In the genomic region with DNA sequence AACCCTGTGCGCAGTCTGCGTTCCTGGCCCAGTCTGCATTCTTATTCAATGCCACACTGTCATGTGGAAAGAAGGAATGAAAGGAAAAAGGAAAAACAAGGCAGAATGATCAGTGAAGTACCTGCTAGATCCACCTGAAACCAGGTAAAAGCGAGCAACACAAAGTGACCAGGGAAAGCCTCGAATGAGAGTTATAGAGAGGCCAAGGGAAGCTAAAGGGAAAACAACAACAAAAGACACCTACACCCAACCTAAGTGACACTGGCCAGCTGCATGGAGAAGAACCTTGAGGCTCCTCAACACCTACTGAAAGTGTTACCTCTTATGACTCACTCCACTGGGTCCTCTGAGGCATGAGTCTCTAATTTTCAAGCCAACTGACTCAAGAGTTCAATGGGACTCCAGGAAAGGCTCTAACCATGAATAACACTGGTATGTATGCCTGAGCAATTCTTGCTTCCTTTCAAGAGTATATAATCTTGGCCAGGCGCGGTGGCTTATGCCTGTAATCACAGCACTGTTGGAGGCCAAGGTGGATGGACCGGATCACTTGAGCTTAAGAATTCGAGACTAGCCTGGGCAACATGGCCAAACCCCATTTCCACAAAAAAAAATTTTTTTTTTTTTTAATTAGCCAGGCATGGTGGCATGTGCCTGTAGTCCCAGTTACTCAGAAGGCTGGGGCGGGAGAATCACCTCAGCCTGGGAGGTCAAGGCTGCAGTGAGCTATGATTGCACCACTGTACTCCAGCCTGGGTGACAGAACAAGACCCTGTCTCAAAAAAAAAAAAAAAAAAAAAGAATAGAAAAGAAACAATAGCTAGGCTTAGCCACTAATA, we compare ENCODE assay signal across 8 cellular contexts. TPM values are rescaled to one million over a fixed set of nuclear protein-coding genes. Genes with fewer than 3 reads are reported as not detected.
DNase-seq lines count a peak whose midpoint lies in the region; ATAC-seq and TF ChIP-seq lines count a peak whose summit lies in the region.

No MANE protein-coding gene starts in this region.

- no peak overlapping the region for H4K5ac ChIP-seq in IMR-90 (ENCODE audit: low read depth, low read length)

- peaks cover 15% of the 10 kb centered on the region for H3K36me3 Mint-ChIP-seq in activated naive CD4-positive, alpha-beta T cell treated with anti-CD3 and anti-CD28 coated beads, Interleukin-2, amount 10 ng/mL, durations not matched to agents 7 days and 5 days

- no peak overlapping the region for H3K27ac Mint-ChIP-seq in activated naive CD4-positive, alpha-beta T cell treated with anti-CD3 and anti-CD28 coated beads, Interleukin-2, amount 10 ng/mL, durations not matched to agents 7 days and 5 days

- H3K56ac ChIP-seq in IMR-90 (ENCODE audit: extremely low read depth, insufficient read depth, low read length), result no peak overlapping the region

- no peaks in the 10 kb centered on the region for H3K9me3 ChIP-seq in IMR-90 (ENCODE audit: control insufficient read depth, insufficient read depth, low read length)

- intact Hi-C loops in IMR-90 (cut with micrococcal nuclease), result no loop called here

- no peak overlapping the region for H3K14ac ChIP-seq in IMR-90 (replicated peaks; ENCODE audit: low read depth, low read length)

- H3K4me3 ChIP-seq in IMR-90 (ENCODE audit: insufficient read depth, low read depth, low read length), result no peak overlapping the region
- H3K4me3 ChIP-seq in fibroblast of mammary gland (ENCODE audit: control insufficient read depth, low read depth, low read length), result no peak overlapping the region

- TF ChIP-seq CTCF in IMR-90 (conservative IDR thresholded peaks at IDR 0.05; ENCODE audit: low read depth, low read length), result no peak
- TF ChIP-seq CTCF in fibroblast of mammary gland (conservative IDR thresholded peaks at IDR 0.05; ENCODE audit: control insufficient read depth, insufficient read depth, low read depth, low read length), result no peak

- ATAC-seq in GM21447 (IDR thresholded peaks at IDR 0.05; ENCODE audit: unreplicated experiment) (peak; percentile 67), IMR-90 (ENCODE audit: low read depth) (peak; percentile 35; the same call in 1 of the 2 replicates)

- no TSS peak for BruUV-seq in IMR-90 (replicated peaks; lab: Mats Ljungman, UMichigan)

- H2AK9ac ChIP-seq in IMR-90 (replicated peaks; ENCODE audit: low read depth, low read length, poor library complexity), result no peak overlapping the region

- no peak overlapping the region for H2AFZ ChIP-seq in IMR-90 (replicated peaks; ENCODE audit: low read length, poor library complexity)

- H3K9ac ChIP-seq in IMR-90 (ENCODE audit: low read depth, low read length), result no peak overlapping the region

- peaks cover 22% of the 10 kb centered on the region for H3K4me1 Mint-ChIP-seq in activated naive CD4-positive, alpha-beta T cell treated with anti-CD3 and anti-CD28 coated beads, Interleukin-2, amount 10 ng/mL, durations not matched to agents 7 days and 5 days

- CTCF ChIA-PET in IMR-90 (lab: Yijun Ruan, JAX), result no interaction called here
- CTCF ChIA-PET in activated naive CD4-positive, alpha-beta T cell treated with anti-CD3 and anti-CD28 coated beads, Interleukin-2, amount 10 ng/mL, durations not matched to agents 7 days and 5 days (lab: Charles Lee), result interaction anchor here (1.8 kb wide), 1 partner anchor 45 kb away, joined by 8 read pairs; no protein-coding TSS in a partner anchor

- in situ Hi-C loops in IMR-90 (cut with MboI; ENCODE audit: low sequenced_read_pairs), result no loop called here

- H3K27me3 Mint-ChIP-seq in activated naive CD4-positive, alpha-beta T cell treated with anti-CD3 and anti-CD28 coated beads, Interleukin-2, amount 10 ng/mL, durations not matched to agents 7 days and 5 days, result no peaks in the 10 kb centered on the region

- no peak overlapping the region for H4K8ac ChIP-seq in IMR-90 (ENCODE audit: low read depth in 2 of 2, low read length in 2 of 2)

- no peak for TF ChIP-seq RAD21 in IMR-90 (IDR thresholded peaks at IDR 0.05; ENCODE audit: low read length)

- dilution Hi-C loops in IMR-90 (cut with HindIII; ENCODE audit: low sequenced_read_pairs, unreplicated experiment), result no loop called here

- no peak overlapping the region for H2BK5ac ChIP-seq in IMR-90 (ENCODE audit: low read depth, low read length, poor library complexity, severe bottlenecking)

- H3K18ac ChIP-seq in IMR-90 (ENCODE audit: low read depth, low read length), result no peak overlapping the region

- H2BK120ac ChIP-seq in IMR-90 (ENCODE audit: low read depth, low read length), result no peak overlapping the region

- H3K4me2 ChIP-seq in IMR-90 (ENCODE audit: low read depth, low read length), result no peak overlapping the region

- H3K23ac ChIP-seq in IMR-90 (ENCODE audit: low read depth, low read length), result no peak overlapping the region

- DNase-seq in ELR (ENCODE audit: low read depth) (peak; percentile 66), IMR-90 (peak; percentile 68), fibroblast of mammary gland (ENCODE audit: low read depth) (peak; percentile 63), caudate nucleus (lab: John Stamatoyannopoulos, UW) (no peak), HuH-7.5 (ENCODE audit: low spot score) (no peak), H4 (ENCODE audit: low spot score) (no peak)
- no peak for DNase-seq in activated naive CD4-positive, alpha-beta T cell treated with anti-CD3 and anti-CD28 coated beads, Interleukin-2, amount 10 ng/mL, durations not matched to agents 7 days and 5 days

- no peaks in the 10 kb centered on the region; the same call in 1 of the 2 replicates for H4K20me1 ChIP-seq in IMR-90 (ENCODE audit: insufficient read depth, low read length)

- WGBS in IMR-90 (ENCODE audit: extremely low coverage in 2 of 2, insufficient read length in 1 of 2), 2 experiments, result no CpG with 5 or more reads among the region's 9 CpGs

- peaks cover 8% of the 10 kb centered on the region for H3K9me1 ChIP-seq in IMR-90 (ENCODE audit: insufficient read depth, low read length)

- H3K4me3 Mint-ChIP-seq in activated naive CD4-positive, alpha-beta T cell treated with anti-CD3 and anti-CD28 coated beads, Interleukin-2, amount 10 ng/mL, durations not matched to agents 7 days and 5 days, result no peak overlapping the region

- H2BK15ac ChIP-seq in IMR-90 (ENCODE audit: low read depth, low read length), result no peak overlapping the region

- H3K9me3 Mint-ChIP-seq in activated naive CD4-positive, alpha-beta T cell treated with anti-CD3 and anti-CD28 coated beads, Interleukin-2, amount 10 ng/mL, durations not matched to agents 7 days and 5 days, result no peaks in the 10 kb centered on the region

- H3K79me1 ChIP-seq in IMR-90 (ENCODE audit: low read depth in 1 of 2, low read length in 2 of 2), result peaks cover 34 to 62% of the 10 kb centered on the region in 2 experiments

- H3K27ac ChIP-seq in IMR-90 (ENCODE audit: insufficient read depth, low read length), result no peak overlapping the region
- H3K27ac ChIP-seq in caudate nucleus (ENCODE audit: low read depth, low read length), result no peak overlapping the region

- no peak overlapping the region for H2BK20ac ChIP-seq in IMR-90 (ENCODE audit: low read depth, low read length)

- peaks cover 4% of the 10 kb centered on the region; the same call in 1 of the 2 replicates for H3K4me1 ChIP-seq in IMR-90 (ENCODE audit: control insufficient read depth, insufficient read depth, low read length)

- no peaks in the 10 kb centered on the region for H3K36me3 ChIP-seq in IMR-90 (ENCODE audit: control insufficient read depth, insufficient read depth, low read length)

- H3K27me3 ChIP-seq in IMR-90 (ENCODE audit: control insufficient read depth, insufficient read depth, low read length), result no peaks in the 10 kb centered on the region

- no peak overlapping the region for H3K4ac ChIP-seq in IMR-90 (ENCODE audit: low read depth, low read length)

- no peak overlapping the region for H4K91ac ChIP-seq in IMR-90 (ENCODE audit: insufficient read depth, low read depth, low read length)

- POLR2A ChIA-PET in IMR-90 (lab: Charles Lee; ENCODE audit: unreplicated experiment), result interaction anchor here (0.6 to 0.8 kb wide), 2 partner anchors 13 to 307 kb away, joined by 5 to 8 read pairs; no protein-coding TSS in a partner anchor

- no peak overlapping the region for H2AK5ac ChIP-seq in IMR-90 (ENCODE audit: low read depth, low read length)

- no peak for TF ChIP-seq POLR2A in IMR-90 (IDR thresholded peaks at IDR 0.05; ENCODE audit: low read depth, low read length)

TF ChIP-seq in IMR-90, 13 proteins besides CTCF, POLR2A, EP300 and RAD21 (continues in another document):
- TF ChIP-seq, protein P1, sequence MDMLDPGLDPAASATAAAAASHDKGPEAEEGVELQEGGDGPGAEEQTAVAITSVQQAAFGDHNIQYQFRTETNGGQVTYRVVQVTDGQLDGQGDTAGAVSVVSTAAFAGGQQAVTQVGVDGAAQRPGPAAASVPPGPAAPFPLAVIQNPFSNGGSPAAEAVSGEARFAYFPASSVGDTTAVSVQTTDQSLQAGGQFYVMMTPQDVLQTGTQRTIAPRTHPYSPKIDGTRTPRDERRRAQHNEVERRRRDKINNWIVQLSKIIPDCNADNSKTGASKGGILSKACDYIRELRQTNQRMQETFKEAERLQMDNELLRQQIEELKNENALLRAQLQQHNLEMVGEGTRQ (IDR thresholded peaks at IDR 0.05; ENCODE audit: low read depth, low read length), result no peak
- TF ChIP-seq NFE2L2 (IDR thresholded peaks at IDR 0.05; ENCODE audit: low read depth, low read length) (no peak), SMC3 (IDR thresholded peaks at IDR 0.05; ENCODE audit: low read depth, low read length) (no peak), FOS (IDR thresholded peaks at IDR 0.05; ENCODE audit: low read depth, low read length) (no peak), MAZ (IDR thresholded peaks at IDR 0.05; ENCODE audit: borderline replicate concordance, low read depth, low read length) (no peak), CHD1 (IDR thresholded peaks at IDR 0.05; ENCODE audit: low read depth, low read length) (no peak), CEBPB (IDR thresholded peaks at IDR 0.05; ENCODE audit: low read depth, low read length) (no peak), BHLHE40 (IDR thresholded peaks at IDR 0.05; ENCODE audit: low read depth, low read length) (no peak), RCOR1 (IDR thresholded peaks at IDR 0.05; ENCODE audit: insufficient replicate concordance, low read length) (no peak)
- TF ChIP-seq, protein P2, sequence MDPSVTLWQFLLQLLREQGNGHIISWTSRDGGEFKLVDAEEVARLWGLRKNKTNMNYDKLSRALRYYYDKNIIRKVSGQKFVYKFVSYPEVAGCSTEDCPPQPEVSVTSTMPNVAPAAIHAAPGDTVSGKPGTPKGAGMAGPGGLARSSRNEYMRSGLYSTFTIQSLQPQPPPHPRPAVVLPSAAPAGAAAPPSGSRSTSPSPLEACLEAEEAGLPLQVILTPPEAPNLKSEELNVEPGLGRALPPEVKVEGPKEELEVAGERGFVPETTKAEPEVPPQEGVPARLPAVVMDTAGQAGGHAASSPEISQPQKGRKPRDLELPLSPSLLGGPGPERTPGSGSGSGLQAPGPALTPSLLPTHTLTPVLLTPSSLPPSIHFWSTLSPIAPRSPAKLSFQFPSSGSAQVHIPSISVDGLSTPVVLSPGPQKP (IDR thresholded peaks at IDR 0.05; ENCODE audit: borderline replicate concordance, low read depth, low read length), result no peak

RNA-seq across cellular contexts. Expression of gene MTMR12, which starts 29.0 kb away (rescaled TPM):
- 20.3 and 21.3 TPM in 2 replicates for total RNA-seq in IMR-90 (2012; rRNA removed)
- polyA plus RNA-seq in IMR-90 (2012; rRNA removed), result 10.2 and 11.1 TPM in 2 replicates
- polyA plus RNA-seq in IMR-90 (2012; cell fraction: cytosol; rRNA removed), result 4.4 and 5.4 TPM in 2 replicates
- 4.1 and 12.2 TPM in 2 replicates for polyA plus RNA-seq in IMR-90 (2012; cell fraction: nucleus; rRNA removed; ENCODE audit: low replicate concordance)
- 9.2 and 11.3 TPM in 2 replicates for total RNA-seq in H4 (2014; rRNA removed; shearing (Covaris generic))

Comparison
In these comparisons a context has a peak if more than half of its experiments do, and no peak if none do; other contexts are left out.
1. DNase-seq: peak in ELR (single experiment), IMR-90 (single experiment) and fibroblast of mammary gland (single experiment); none in caudate nucleus (0 of 61), HuH-7.5 (single experiment), H4 (single experiment) and activated naive CD4-positive, alpha-beta T cell treated with anti-CD3 and anti-CD28 coated beads, Interleukin-2, amount 10 ng/mL, durations not matched to agents 7 days and 5 days (single experiment).